ENCODE assay signal across 7 cellular contexts in the genomic region with DNA sequence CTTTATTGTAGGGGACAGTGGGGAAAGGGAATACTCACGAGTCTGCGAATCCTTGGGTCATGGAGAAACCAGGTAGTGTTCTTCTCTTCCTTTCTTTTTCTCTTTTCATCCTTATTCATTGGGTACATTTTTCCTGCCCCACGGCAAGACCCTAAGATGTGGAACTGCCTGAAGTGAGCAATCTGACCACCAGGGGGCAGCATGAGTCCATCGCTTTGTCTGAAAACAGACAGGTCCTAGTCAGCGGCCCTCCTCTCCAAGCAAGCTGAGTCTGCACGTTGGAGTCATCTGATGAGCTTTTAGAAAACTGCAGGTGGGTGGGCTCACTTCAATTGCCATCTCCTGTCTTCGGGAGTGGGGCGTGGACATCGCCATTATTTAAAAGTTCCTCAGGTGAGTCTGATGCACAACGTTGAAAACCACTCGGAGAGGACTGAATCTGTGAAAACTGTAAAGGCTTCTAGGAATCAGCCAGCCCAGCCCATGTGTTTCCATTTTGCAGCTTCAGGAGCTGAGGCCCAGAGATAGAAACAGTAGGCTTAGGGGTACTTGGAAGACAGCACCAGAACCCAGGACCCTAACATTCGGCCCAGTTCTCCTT. TPM values are rescaled to one million over a fixed set of nuclear protein-coding genes. Genes with fewer than 3 reads are reported as not detected.
DNase-seq lines count a peak whose midpoint lies in the region; ATAC-seq lines count a peak whose summit lies in the region.

No MANE protein-coding gene starts in this region.

- CTCF ChIA-PET in activated CD4-positive, alpha-beta memory T cell treated with anti-CD3 and anti-CD28 coated beads for 36 hours (lab: Charles Lee): interaction anchor here (0.6 to 6.5 kb wide), 26 partner anchors 8 to 800 kb away, joined by 3 to 102 read pairs (median 3); a partner anchor contains a TSS

- no peak overlapping the region for H3K4me3 Mint-ChIP-seq in activated CD4-positive, alpha-beta memory T cell treated with anti-CD3 and anti-CD28 coated beads for 36 hours

- intact Hi-C loops in activated CD4-positive, alpha-beta memory T cell treated with anti-CD3 and anti-CD28 coated beads for 36 hours (cut with micrococcal nuclease): loop anchor here (1.0 kb wide), 1 partner anchor 21 kb away; no protein-coding TSS in a partner anchor

- H3K27ac Mint-ChIP-seq in activated CD4-positive, alpha-beta memory T cell treated with anti-CD3 and anti-CD28 coated beads for 36 hours: no peak overlapping the region

- no peaks in the 10 kb centered on the region for H3K9me3 Mint-ChIP-seq in activated CD4-positive, alpha-beta memory T cell treated with anti-CD3 and anti-CD28 coated beads for 36 hours

- POLR2A ChIA-PET in activated CD4-positive, alpha-beta memory T cell treated with anti-CD3 and anti-CD28 coated beads for 36 hours (lab: Charles Lee): no interaction called here

- peak; percentile 77 for DNase-seq in HK-2 (ENCODE audit: unreplicated experiment)
- DNase-seq in NCI-H82 (lab: John Stamatoyannopoulos, UW): peak; percentile 86
- DNase-seq in activated CD4-positive, alpha-beta memory T cell treated with anti-CD3 and anti-CD28 coated beads for 36 hours: peak; percentile 89
- peak; percentile 83 for DNase-seq in effector CD8-positive, alpha-beta T cell (lab: John Stamatoyannopoulos, UW)
- DNase-seq in medulla oblongata (ENCODE audit: extremely low spot score): peak; percentile 90
- peak; percentile 86 for DNase-seq in stimulated activated CD8-positive, alpha-beta memory T cell treated with anti-CD3 and anti-CD28 coated beads, Interleukin-15, amount 100 ng/mL, for 1 hour (ENCODE audit: low read depth)

- peak; percentile 70 for ATAC-seq in GM18502 (IDR thresholded peaks at IDR 0.05; ENCODE audit: poor library complexity, unreplicated experiment)

- H3K36me3 Mint-ChIP-seq in activated CD4-positive, alpha-beta memory T cell treated with anti-CD3 and anti-CD28 coated beads for 36 hours: no peaks in the 10 kb centered on the region

- H3K27me3 Mint-ChIP-seq in activated CD4-positive, alpha-beta memory T cell treated with anti-CD3 and anti-CD28 coated beads for 36 hours: peaks cover 6% of the 10 kb centered on the region

- H3K4me1 Mint-ChIP-seq in activated CD4-positive, alpha-beta memory T cell treated with anti-CD3 and anti-CD28 coated beads for 36 hours (ENCODE audit: low read depth): peaks cover 1% of the 10 kb centered on the region

RNA-seq across cellular contexts. Expression of a gene that starts 34.0 kb away (rescaled TPM):
- total RNA-seq in activated CD4-positive, alpha-beta memory T cell treated with anti-CD3 and anti-CD28 coated beads for 36 hours: 10 to 100 TPM; 16.5 to 17.7 TPM

Comparison
In these comparisons a context has a peak if more than half of its experiments do, and no peak if none do; other contexts are left out.
1. Peak in every context shown above with its lines: DNase-seq and ATAC-seq.